In genomic region chr1:34341896-34342295, GRCh38 we compare ENCODE assay signal across 30 cellular contexts.
"Had no signal": no experiment of that assay in that cellular context is flagged by ENCODE, and none has a peak within 500 bp of the region (broad histone marks: within the 10 kb centered on the region; RNA-seq: fewer than 3 reads in every experiment).

No MANE protein-coding gene starts in this region.

- H3K36me3 ChIP-seq: adrenal gland, ascending aorta, brain microvascular endothelial cell, breast epithelium, cardiac muscle cell had no signal

- H3K27ac ChIP-seq: adrenal gland, ascending aorta, body of pancreas, brain microvascular endothelial cell, breast epithelium, cardiac muscle cell had no signal

- DNase-seq: activated effector memory CD4-positive, alpha-beta T cell treated with anti-CD3 and anti-CD28 coated beads, Interleukin-2, amount 50 U/mL, for 16 hours; activated effector memory CD4-positive, alpha-beta T cell treated with Interleukin-2 at 50 U/mL for 16 hours; activated gamma-delta T cell; activated gamma-delta T cell treated with Interleukin-2 at 50 U/mL for 16 hours; activated naive CD4-positive, alpha-beta T cell; activated naive CD4-positive, alpha-beta T cell treated with anti-CD3 and anti-CD28 coated beads for 36 hours; activated naive CD4-positive, alpha-beta T cell treated with anti-CD3 and anti-CD28 coated beads, Interleukin-2, amount 10 ng/mL, durations not matched to agents 7 days and 5 days; activated naive CD4-positive, alpha-beta T cell treated with anti-CD3 and anti-CD28 coated beads, Interleukin-2, amount 50 U/mL, for 16 hours; activated naive CD4-positive, alpha-beta T cell treated with Interleukin-2 at 50 U/mL for 16 hours; activated naive CD8-positive, alpha-beta T cell treated with anti-CD3 and anti-CD28 coated beads for 36 hours; activated naive CD8-positive, alpha-beta T cell treated with anti-CD3 and anti-CD28 coated beads, Interleukin-2, amount 10 ng/mL, durations not matched to agents 7 days and 5 days; activated naive CD8-positive, alpha-beta T cell treated with anti-CD3 and anti-CD28 coated beads, Interleukin-2, amount 50 U/mL, for 24 hours; activated T-cell treated with anti-CD3 and anti-CD28 coated beads, Interleukin-2, amount 50 U/mL, for 1 hour; activated T-cell treated with anti-CD3 and anti-CD28 coated beads, Interleukin-2, amount 50 U/mL, for 24 hours; activated T-cell treated with anti-CD3 and anti-CD28 coated beads, Interleukin-2, amount 50 U/mL, for 4 hours; activated T-cell treated with anti-CD3 and anti-CD28 coated beads, Interleukin-2, amount 50 U/mL, for 48 hours; activated T-cell treated with anti-CD3 and anti-CD28 coated beads, Interleukin-2, amount 50 U/mL, for 72 hours; adrenal gland; amniotic stem cell; amygdala; anterior cingulate cortex; aorta; body of pancreas; brain microvascular endothelial cell; caudate nucleus; central memory CD4-positive, alpha-beta T cell; cerebellar nuclear complex had no signal

- H3K4me3 ChIP-seq: adrenal gland, ascending aorta, body of pancreas, breast epithelium, cardiac muscle cell had no signal

- H3K4me1 ChIP-seq: adrenal gland, ascending aorta, body of pancreas, breast epithelium had no signal

- H3K9me3 ChIP-seq: adrenal gland, ascending aorta, body of pancreas, breast epithelium had no signal

- H3K27me3 ChIP-seq: adrenal gland, ascending aorta, body of pancreas, brain microvascular endothelial cell, breast epithelium had no signal
